ENCODE assay signal across 6 cellular contexts in genomic region chr4:117868201-117868600, GRCh38.
"Had no signal": no experiment of that assay in that cellular context is flagged by ENCODE, and none has a peak within 500 bp of the region (broad histone marks: within the 10 kb centered on the region; RNA-seq: fewer than 3 reads in every experiment).

No MANE protein-coding gene starts in this region.

- ATAC-seq: K562 had no signal

- H3K27ac Mint-ChIP-seq: IgD-negative memory B cell had no signal

- H3K4me3 Mint-ChIP-seq: IgD-negative memory B cell had no signal

- H3K4me3 ChIP-seq: K562 had no signal

- H3K27me3 Mint-ChIP-seq: IgD-negative memory B cell had no signal

- FAIRE-seq: HTR-8/SVneo, K562 had no signal

- DNase-seq: IMR-90, KBM-7 had no signal

- H3K36me3 Mint-ChIP-seq: IgD-negative memory B cell had no signal

- H3K9me3 Mint-ChIP-seq: IgD-negative memory B cell had no signal

- H3K4me1 Mint-ChIP-seq: IgD-negative memory B cell had no signal

- H3K27ac ChIP-seq: HL-60 had no signal
